In genomic region chr2:219440388-219441256, GRCh38 we compare ENCODE assay signal across 9 cellular contexts. TPM values are rescaled to one million over a fixed set of nuclear protein-coding genes. Genes with fewer than 3 reads are reported as not detected.
DNase-seq lines count a peak whose midpoint lies in the region; ATAC-seq and TF ChIP-seq lines count a peak whose summit lies in the region.
"Had no signal": no experiment of that assay in that cellular context is flagged by ENCODE, and none has a peak within 500 bp of the region (broad histone marks: within the 10 kb centered on the region; RNA-seq: fewer than 3 reads in every experiment).

No MANE protein-coding gene starts in this region.

- no peak overlapping the region for H3T11ph ChIP-seq in H9 (ENCODE audit: low read length)

- no peaks in the 10 kb centered on the region for H3K79me2 ChIP-seq in ACC112 (ENCODE audit: control insufficient read depth, insufficient read depth, low read length, unreplicated experiment)
- no peaks in the 10 kb centered on the region for H3K79me2 ChIP-seq in H9 (ENCODE audit: insufficient read depth, low read length)

- no peak overlapping the region for H3K4me2 ChIP-seq in H9 (ENCODE audit: insufficient read depth, insufficient read length, low read length)

- no peak overlapping the region for H3K18ac ChIP-seq in H9 (ENCODE audit: insufficient read length, low read depth, low read length)

- intact Hi-C loops in spleen (cut with DNase I; ENCODE audit: low total_unique reads) = no loop called here

- no peak overlapping the region for H4K8ac ChIP-seq in H9 (replicated peaks; ENCODE audit: insufficient read length, low read depth, low read length)

- peak overlapping the region; percentile 74 to 88 for H3K4me3 Mint-ChIP-seq in H9
- H3K4me3 Mint-ChIP-seq in mesothelial cell of epicardium = peak overlapping the region; percentile 85

- no peak overlapping the region for H2BK15ac ChIP-seq in H9 (ENCODE audit: low read depth, low read length)

- H2BK120ac ChIP-seq in H9 (ENCODE audit: low read depth, low read length, poor library complexity, severe bottlenecking) = no peak overlapping the region

- no peak overlapping the region for H2AK5ac ChIP-seq in H9 (ENCODE audit: insufficient read length, low read length)

- H3K4ac ChIP-seq in H9 (ENCODE audit: low read depth, low read length) = no peak overlapping the region

- H3K23ac ChIP-seq in H9 (ENCODE audit: insufficient read length, low read depth, low read length) = no peak overlapping the region

- no peak overlapping the region for H2BK12ac ChIP-seq in H9 (ENCODE audit: insufficient read length, low read depth, low read length)

- H3K4me3 ChIP-seq in ACC112 (ENCODE audit: low read depth, low read length) (peak overlapping the region; percentile 83; the same call in 1 of the 2 replicates), Peyer's patch (no peak overlapping the region), spleen (no peak overlapping the region)

- no peak for ATAC-seq in GM18519 (IDR thresholded peaks at IDR 0.05; ENCODE audit: low FRiP score, unreplicated experiment)

- no CpG with 5 or more reads among the region's 6 CpGs for WGBS in H9 (ENCODE audit: extremely low coverage, insufficient read length, low lambda C conversion rate)
- 78 to 87% (median 83%) methylated on average over 6 of the region's 6 CpGs for WGBS in spleen, 5 donors

- H3K14ac ChIP-seq in H9 (ENCODE audit: insufficient read depth, low read length) = no peak overlapping the region

- no peak overlapping the region for H2BK20ac ChIP-seq in H9 (ENCODE audit: low read depth, low read length, poor library complexity, severe bottlenecking)

- H3K36me3 Mint-ChIP-seq in H9 (ENCODE audit: insufficient read depth in 1 of 3, low read depth in 3 of 3) (peaks cover 0 to 3% (median 3%) of the 10 kb centered on the region in 3 experiments; a peak in 2 of 7 replicates), mesothelial cell of epicardium (no peaks in the 10 kb centered on the region)

- H3K27ac Mint-ChIP-seq in H9 (no peak overlapping the region), mesothelial cell of epicardium (peak overlapping the region; percentile 92)

- H3K79me1 ChIP-seq in H9 (ENCODE audit: insufficient read depth, low read depth, low read length, poor library complexity, severe bottlenecking) = no peaks in the 10 kb centered on the region

- H2AFZ ChIP-seq in ACC112 (ENCODE audit: low read length, unreplicated experiment) (no peak overlapping the region), H9 (ENCODE audit: low read length) (no peak overlapping the region)

- no peak overlapping the region for H2BK5ac ChIP-seq in H9 (ENCODE audit: insufficient read length, low read length)

- peaks cover 18 to 27% of the 10 kb centered on the region in 2 experiments for H3K4me1 Mint-ChIP-seq in H9
- H3K4me1 Mint-ChIP-seq in mesothelial cell of epicardium = peaks cover 26% of the 10 kb centered on the region

- no peak for TF ChIP-seq CTCF in H9 (conservative IDR thresholded peaks at IDR 0.05)
- TF ChIP-seq CTCF in mesothelial cell of epicardium (IDR thresholded peaks at IDR 0.05; ENCODE audit: unreplicated experiment) = no peak
- no peak for TF ChIP-seq CTCF in Peyer's patch (IDR thresholded peaks at IDR 0.05)
- TF ChIP-seq CTCF in spleen (IDR thresholded peaks at IDR 0.05 in 8 of 11, conservative IDR thresholded peaks at IDR 0.05 in 3 of 11) = no peak

- peaks cover 26% of the 10 kb centered on the region for H3K4me1 ChIP-seq in ACC112 (ENCODE audit: control insufficient read depth, insufficient read depth, low read length, unreplicated experiment)
- no peaks in the 10 kb centered on the region; the same call in 1 of the 2 replicates for H3K4me1 ChIP-seq in H9 (ENCODE audit: insufficient read depth, low read length)
- peaks cover 0 to 16% (median 2%) of the 10 kb centered on the region in 4 donors for H3K4me1 ChIP-seq in Peyer's patch
- peaks cover 0 to 20% (median 9%) of the 10 kb centered on the region in 6 donors for H3K4me1 ChIP-seq in spleen

- no peak overlapping the region for H3K56ac ChIP-seq in H9 (ENCODE audit: insufficient read length, low read depth, low read length)

- H3K27me3 Mint-ChIP-seq in H9 (ENCODE audit: low read depth) = peaks cover 41% of the 10 kb centered on the region
- peaks cover 4% of the 10 kb centered on the region for H3K27me3 Mint-ChIP-seq in mesothelial cell of epicardium (ENCODE audit: low read depth)

- DNase-seq in H9 = no peak
- DNase-seq in amniotic epithelial cell (ENCODE audit: low read depth) = peak; percentile 58
- no peak for DNase-seq in mesothelial cell of epicardium (ENCODE audit: low spot score in 2 of 2, unreplicated experiment in 2 of 2)
- no peak for DNase-seq in Peyer's patch
- no peak for DNase-seq in spleen
- DNase-seq in ecto neural progenitor cell (ENCODE audit: low spot score) = no peak

- peaks cover 3% of the 10 kb centered on the region for H3K23me2 ChIP-seq in H9 (ENCODE audit: insufficient read length, low read depth, low read length, poor library complexity, severe bottlenecking)

- H3K9me3 ChIP-seq in H9 (ENCODE audit: control insufficient read depth, low read depth, low read length) (no peaks in the 10 kb centered on the region), Peyer's patch (no peaks in the 10 kb centered on the region), spleen (no peaks in the 10 kb centered on the region)

- TF ChIP-seq POLR2A in Peyer's patch (IDR thresholded peaks at IDR 0.05) = no peak
- TF ChIP-seq POLR2A in spleen (IDR thresholded peaks at IDR 0.05) = no peak

- H3K27me3 ChIP-seq in ACC112 (ENCODE audit: insufficient read depth, low read length) (peaks cover 3% of the 10 kb centered on the region; the same call in 1 of the 2 replicates), H9 (ENCODE audit: insufficient read depth, low read length) (peaks cover 5% of the 10 kb centered on the region; the same call in 1 of the 2 replicates), Peyer's patch (peaks cover 0 to 7% of the 10 kb centered on the region in 2 donors), spleen (replicated peaks in 1 of 7) (peaks cover 0 to 89% (median 45%) of the 10 kb centered on the region in 7 donors)

- no peaks in the 10 kb centered on the region for H4K20me1 ChIP-seq in H9 (ENCODE audit: control insufficient read depth, insufficient read depth, insufficient read length)

- H3K9ac ChIP-seq in H9 (ENCODE audit: extremely low read depth, insufficient read length, low read length) = no peak overlapping the region

- H4K5ac ChIP-seq in H9 (ENCODE audit: insufficient read length, low read depth, low read length) = no peak overlapping the region

- H3K36me3 ChIP-seq in ACC112 (ENCODE audit: insufficient read depth, low read length) (no peaks in the 10 kb centered on the region), Peyer's patch (no peaks in the 10 kb centered on the region), spleen (no peaks in the 10 kb centered on the region)

- H3K27ac ChIP-seq in ACC112 (ENCODE audit: low read depth, low read length) (no peak overlapping the region), H9 (ENCODE audit: insufficient read length, low read depth, low read length) (no peak overlapping the region), Peyer's patch (peak overlapping the region in 1 of 4 donors; percentile 86), spleen (no peak overlapping the region)
- H3K27ac ChIP-seq: SK-N-MC had no signal

- no peaks in the 10 kb centered on the region for H3K9me3 Mint-ChIP-seq in H9
- H3K9me3 Mint-ChIP-seq in mesothelial cell of epicardium = no peaks in the 10 kb centered on the region

- H4K91ac ChIP-seq in H9 (ENCODE audit: insufficient read length, low read depth, low read length) = no peak overlapping the region

RNA-seq across cellular contexts. Expression of gene SPEG, which starts 6.0 kb away (rescaled TPM):
- total RNA-seq in H9 (2021) (23.7 and 25.2 TPM in 2 replicates), mesothelial cell of epicardium (95.4 to 97.7 TPM (median 97.7 TPM) in 3 replicates), Peyer's patch (10 to 100 TPM in 2 of 4 donors, 1 to 10 TPM in 2; 3.2 to 49.5 (median 10.2) TPM), spleen (1 to 10 TPM in 6 of 7 donors, under 1 TPM in 1; 0.74 to 4.5 (median 2.3) TPM)
- 1 to 10 TPM; 4.4 to 8.2 (median 4.9) TPM for polyA plus RNA-seq in spleen

RNA-seq across cellular contexts. Expression of gene DES, which starts 22.4 kb away (rescaled TPM):
- total RNA-seq in H9 (2021) (3.0 and 4.6 TPM in 2 replicates), mesothelial cell of epicardium (33.0 to 38.5 TPM (median 37.0 TPM) in 3 replicates), Peyer's patch (100 to 1,000 TPM in 2 of 4 donors, 10 to 100 TPM in 2; 82.0 to 574 (median 112) TPM), spleen (10 to 100 TPM in 3 of 7 donors, 1 to 10 TPM in 4; 4.3 to 18.1 (median 8.3) TPM)
- polyA plus RNA-seq in spleen = 10 to 100 TPM; 10.8 to 24.7 (median 14.1) TPM

RNA-seq across cellular contexts. Expression of gene DNPEP, which starts 52.9 kb away (rescaled TPM):
- total RNA-seq in H9 (2021) (60.9 and 63.5 TPM in 2 replicates), mesothelial cell of epicardium (73.2 to 85.1 TPM (median 77.1 TPM) in 3 replicates), Peyer's patch (100 to 1,000 TPM in 3 of 4 donors, 10 to 100 TPM in 1; 90.8 to 180 (median 177) TPM), spleen (10 to 100 TPM; 46.7 to 65.8 (median 59.2) TPM)
- 10 to 100 TPM; 74.4 to 92.8 (median 91.7) TPM for polyA plus RNA-seq in spleen

RNA-seq across cellular contexts. Expression of gene GMPPA, which starts 58.1 kb away (rescaled TPM):
- total RNA-seq in H9 (2021) (32.0 and 34.5 TPM in 2 replicates), mesothelial cell of epicardium (34.5 to 37.3 TPM (median 36.0 TPM) in 3 replicates), Peyer's patch (10 to 100 TPM; 35.0 to 69.6 (median 38.9) TPM), spleen (10 to 100 TPM; 21.2 to 45.5 (median 29.4) TPM)
- 10 to 100 TPM; 27.4 to 43.3 (median 39.3) TPM for polyA plus RNA-seq in spleen
